1 cellular context compared by ENCODE assay signal in genomic region chr11:107593941-107594340, GRCh38.
TF ChIP-seq lines count a peak whose summit lies in the region.

No MANE protein-coding gene starts in this region.

TF ChIP-seq in GM23338, 12 proteins besides CTCF, POLR2A, EP300 and RAD21 (continued from another document):
- TF ChIP-seq ZNF462 (CRISPR knock-in tag; IDR thresholded peaks at IDR 0.05) (no peak), ZNF114 (CRISPR knock-in tag; IDR thresholded peaks at IDR 0.05) (no peak), NANOG (IDR thresholded peaks at IDR 0.05; ENCODE audit: borderline replicate concordance) (no peak), EZH2 (IDR thresholded peaks at IDR 0.05; ENCODE audit: low read depth, unreplicated experiment) (no peak), ZNF331 (CRISPR knock-in tag; IDR thresholded peaks at IDR 0.05; ENCODE audit: low read depth) (no peak), REST (IDR thresholded peaks at IDR 0.05; ENCODE audit: unreplicated experiment) (no peak), STAT1 (IDR thresholded peaks at IDR 0.05; ENCODE audit: unreplicated experiment) (no peak)
